ENCODE assay signal across 8 cellular contexts in genomic region chr1:230425252-230426061, GRCh38. TPM values are rescaled to one million over a fixed set of nuclear protein-coding genes. Genes with fewer than 3 reads are reported as not detected.
A peak's percentile ranks its signal among the peaks of the same experiment; 100 is the strongest.
DNase-seq lines count a peak whose midpoint lies in the region; ATAC-seq and TF ChIP-seq lines count a peak whose summit lies in the region.

No MANE protein-coding gene starts in this region.

- intact Hi-C loops in testis (cut with DNase I; ENCODE audit: low total_unique reads), result no loop called here

- CTCF ChIA-PET in activated CD8-positive, alpha-beta T cell treated with anti-CD3 and anti-CD28 coated beads, Interleukin-2, amount 10 ng/mL, durations not matched to agents 7 days and 5 days (lab: Charles Lee), result no interaction called here

- no peak for TF ChIP-seq POLR2A in testis (IDR thresholded peaks at IDR 0.05)

- POLR2A ChIA-PET in activated CD8-positive, alpha-beta T cell treated with anti-CD3 and anti-CD28 coated beads, Interleukin-2, amount 10 ng/mL, durations not matched to agents 7 days and 5 days (lab: Charles Lee), result no interaction called here

- 1 to 2% methylated on average over 21 to 71 of the region's 103 CpGs for WGBS in testis, 2 donors

- H3K4me1 ChIP-seq in testis, result peaks cover 25% of the 10 kb centered on the region

- no peak for TF ChIP-seq CTCF in testis (IDR thresholded peaks at IDR 0.05)

- H3K27ac ChIP-seq in testis, result no peak overlapping the region

- H3K4me3 ChIP-seq in testis, result peak overlapping the region; percentile 27 to 54

- H3K27ac Mint-ChIP-seq in activated naive CD4-positive, alpha-beta T cell treated with anti-CD3 and anti-CD28 coated beads, Interleukin-2, amount 50 U/mL, for 24 hours, result no peak overlapping the region
- no peak overlapping the region for H3K27ac Mint-ChIP-seq in activated CD8-positive, alpha-beta T cell treated with anti-CD3 and anti-CD28 coated beads, Interleukin-2, amount 10 ng/mL, durations not matched to agents 7 days and 5 days

- no peak for DNase-seq in activated naive CD4-positive, alpha-beta T cell treated with Interleukin-2 at 50 U/mL for 16 hours
- no peak for DNase-seq in activated CD8-positive, alpha-beta T cell treated with anti-CD3 and anti-CD28 coated beads, Interleukin-2, amount 10 ng/mL, durations not matched to agents 7 days and 5 days
- DNase-seq in iPS-NIHi11 (ENCODE audit: low spot score) (peak; percentile 38), testis (peak; percentile 28), SK-N-DZ (ENCODE audit: low spot score) (no peak), NCI-H1092 (lab: John Stamatoyannopoulos, UW) (no peak)

- H3K4me3 Mint-ChIP-seq in activated naive CD4-positive, alpha-beta T cell treated with anti-CD3 and anti-CD28 coated beads, Interleukin-2, amount 50 U/mL, for 24 hours, result peak overlapping the region; percentile 72
- peak overlapping the region; percentile 40 for H3K4me3 Mint-ChIP-seq in activated CD8-positive, alpha-beta T cell treated with anti-CD3 and anti-CD28 coated beads, Interleukin-2, amount 10 ng/mL, durations not matched to agents 7 days and 5 days

- H3K9me3 Mint-ChIP-seq in activated naive CD4-positive, alpha-beta T cell treated with anti-CD3 and anti-CD28 coated beads, Interleukin-2, amount 50 U/mL, for 24 hours, result peaks cover 7% of the 10 kb centered on the region
- H3K9me3 Mint-ChIP-seq in activated CD8-positive, alpha-beta T cell treated with anti-CD3 and anti-CD28 coated beads, Interleukin-2, amount 10 ng/mL, durations not matched to agents 7 days and 5 days (ENCODE audit: insufficient read depth), result no peaks in the 10 kb centered on the region

- peaks cover 2% of the 10 kb centered on the region for H3K36me3 Mint-ChIP-seq in activated naive CD4-positive, alpha-beta T cell treated with anti-CD3 and anti-CD28 coated beads, Interleukin-2, amount 50 U/mL, for 24 hours
- peaks cover 5% of the 10 kb centered on the region for H3K36me3 Mint-ChIP-seq in activated CD8-positive, alpha-beta T cell treated with anti-CD3 and anti-CD28 coated beads, Interleukin-2, amount 10 ng/mL, durations not matched to agents 7 days and 5 days (ENCODE audit: low read depth)

- no peaks in the 10 kb centered on the region for H3K27me3 ChIP-seq in testis

- no peaks in the 10 kb centered on the region for H3K9me3 ChIP-seq in testis

- peaks cover 15% of the 10 kb centered on the region for H3K4me1 Mint-ChIP-seq in activated naive CD4-positive, alpha-beta T cell treated with anti-CD3 and anti-CD28 coated beads, Interleukin-2, amount 50 U/mL, for 24 hours
- peaks cover 28% of the 10 kb centered on the region for H3K4me1 Mint-ChIP-seq in activated CD8-positive, alpha-beta T cell treated with anti-CD3 and anti-CD28 coated beads, Interleukin-2, amount 10 ng/mL, durations not matched to agents 7 days and 5 days (ENCODE audit: low read depth)

- H3K36me3 ChIP-seq in testis (ENCODE audit: low read depth, missing control alignments), result no peaks in the 10 kb centered on the region

- ATAC-seq in activated CD8-positive, alpha-beta T cell treated with anti-CD3 and anti-CD28 coated beads, Interleukin-2, amount 10 ng/mL, durations not matched to agents 7 days and 5 days, result no peak
- ATAC-seq in HG03196 (IDR thresholded peaks at IDR 0.05; ENCODE audit: unreplicated experiment), result no peak

- H3K27me3 Mint-ChIP-seq in activated naive CD4-positive, alpha-beta T cell treated with anti-CD3 and anti-CD28 coated beads, Interleukin-2, amount 50 U/mL, for 24 hours, result peaks cover 54% of the 10 kb centered on the region
- peaks cover 54% of the 10 kb centered on the region for H3K27me3 Mint-ChIP-seq in activated CD8-positive, alpha-beta T cell treated with anti-CD3 and anti-CD28 coated beads, Interleukin-2, amount 10 ng/mL, durations not matched to agents 7 days and 5 days (ENCODE audit: low read depth)

RNA-seq across cellular contexts. Expression of gene PGBD5, which starts 0.7 kb away (rescaled TPM):
- not detected for total RNA-seq in activated CD8-positive, alpha-beta T cell treated with anti-CD3 and anti-CD28 coated beads, Interleukin-2, amount 10 ng/mL, durations not matched to agents 7 days and 5 days
- 10 to 100 TPM; 14.3 to 28.1 TPM for total RNA-seq in testis
- 16.0 TPM for polyA plus RNA-seq in testis (ENCODE audit: insufficient read depth, low read depth, low replicate concordance)
- 4.6 and 10.4 TPM in 2 replicates for polyA plus RNA-seq in SK-N-DZ (2014; cell fraction: cytosol; rRNA removed)
- 3.4 and 5.5 TPM in 2 replicates for polyA plus RNA-seq in SK-N-DZ (2014; cell fraction: nucleus; rRNA removed)

Comparison
In these comparisons a context has a peak if more than half of its experiments do, and no peak if none do; other contexts are left out.
1. DNase-seq: peak in iPS-NIHi11 (single experiment) and testis (single experiment); none in activated naive CD4-positive, alpha-beta T cell treated with Interleukin-2 at 50 U/mL for 16 hours (single experiment), activated CD8-positive, alpha-beta T cell treated with anti-CD3 and anti-CD28 coated beads, Interleukin-2, amount 10 ng/mL, durations not matched to agents 7 days and 5 days (single experiment), SK-N-DZ (single experiment) and NCI-H1092 (single experiment).
2. RNA of gene PGBD5, which starts 0.7 kb away (total RNA-seq): 14.3 to 28.1 TPM in testis; not detected in activated CD8-positive, alpha-beta T cell treated with anti-CD3 and anti-CD28 coated beads, Interleukin-2, amount 10 ng/mL, durations not matched to agents 7 days and 5 days; every median in the first group is over 10 times any median in the second.